Comparison of ENCODE assay signal across 8 cellular contexts in the genomic region with DNA sequence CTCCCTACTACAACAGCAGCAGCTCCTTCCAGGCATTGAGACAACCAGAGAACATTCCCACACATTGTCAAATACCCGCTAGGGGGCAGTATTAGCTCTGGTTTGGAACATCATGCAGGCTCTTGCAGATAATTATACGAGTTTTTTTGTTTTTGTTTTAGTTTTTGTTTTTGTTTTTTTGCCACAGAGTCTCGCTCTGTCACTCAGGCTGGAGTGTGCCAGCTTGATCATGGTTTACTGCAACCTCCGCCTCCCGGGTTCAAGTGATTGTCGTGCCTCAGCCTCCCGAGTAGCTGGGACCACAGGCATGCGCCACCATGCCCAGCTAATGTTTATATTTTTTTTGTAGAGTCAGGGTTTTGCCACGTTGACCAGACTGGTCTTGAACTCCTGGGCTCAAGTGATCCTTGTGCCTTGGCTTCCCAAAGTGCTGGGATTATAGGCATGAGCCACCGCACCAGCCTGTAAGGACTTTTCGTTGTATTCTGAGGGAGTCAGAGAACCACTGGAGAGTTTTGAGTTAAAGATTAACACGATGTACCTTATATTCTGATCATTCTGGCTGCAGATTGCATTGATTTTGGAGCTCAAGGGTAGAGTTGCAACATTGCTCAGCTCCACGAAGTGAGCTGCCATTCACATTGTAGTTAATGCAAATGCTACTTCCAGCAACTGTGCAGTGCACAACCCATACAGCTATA. TPM values are rescaled to one million over a fixed set of nuclear protein-coding genes. Genes with fewer than 3 reads are reported as not detected.
DNase-seq lines count a peak whose midpoint lies in the region; ATAC-seq and TF ChIP-seq lines count a peak whose summit lies in the region.

No MANE protein-coding gene starts in this region.

- H3K9me2 ChIP-seq in OCI-LY1 (ENCODE audit: low read depth, low read length): no peaks in the 10 kb centered on the region

- H3K27me3 ChIP-seq in OCI-LY1 (ENCODE audit: insufficient read depth, low read length): no peaks in the 10 kb centered on the region; the same call in 1 of the 2 replicates

- H3K4me1 ChIP-seq in OCI-LY1 (ENCODE audit: insufficient read depth, low read length, severe bottlenecking): no peaks in the 10 kb centered on the region

- H4K20me1 ChIP-seq in OCI-LY1 (ENCODE audit: insufficient read depth, low read length): no peaks in the 10 kb centered on the region

- no peaks in the 10 kb centered on the region for H3K4me1 Mint-ChIP-seq in glutamatergic neuron (ENCODE audit: low read depth, unreplicated experiment)

- no peak overlapping the region for H2AFZ ChIP-seq in OCI-LY1 (ENCODE audit: low read length)

- no peak overlapping the region for H3K27ac Mint-ChIP-seq in activated naive CD4-positive, alpha-beta T cell treated with anti-CD3 and anti-CD28 coated beads, Interleukin-2, amount 50 U/mL, for 72 hours
- no peak overlapping the region for H3K27ac Mint-ChIP-seq in glutamatergic neuron (ENCODE audit: unreplicated experiment)

- H3K9ac ChIP-seq in OCI-LY1 (ENCODE audit: low read length): no peak overlapping the region

- H3K9me3 Mint-ChIP-seq in activated naive CD4-positive, alpha-beta T cell treated with anti-CD3 and anti-CD28 coated beads, Interleukin-2, amount 50 U/mL, for 72 hours: no peaks in the 10 kb centered on the region
- H3K9me3 Mint-ChIP-seq in glutamatergic neuron (ENCODE audit: unreplicated experiment): no peaks in the 10 kb centered on the region

- TF ChIP-seq CTCF in OCI-LY1 (IDR thresholded peaks at IDR 0.05; ENCODE audit: low read length) (peak; percentile 76), glutamatergic neuron (IDR thresholded peaks at IDR 0.05; ENCODE audit: partially characterized antibody, unreplicated experiment) (peak; percentile 82)

- H3K36me3 ChIP-seq in OCI-LY1 (ENCODE audit: insufficient read depth, low read length): no peaks in the 10 kb centered on the region

- H3K4me2 ChIP-seq in OCI-LY1 (ENCODE audit: low read length): no peak overlapping the region

- H3K4me3 ChIP-seq in OCI-LY1 (ENCODE audit: low read depth, low read length, poor library complexity, severe bottlenecking): no peak overlapping the region

- no peaks in the 10 kb centered on the region for H3K9me3 ChIP-seq in OCI-LY1 (ENCODE audit: low read length)

- H3K4me3 Mint-ChIP-seq in glutamatergic neuron (ENCODE audit: unreplicated experiment): no peak overlapping the region

- peaks cover 3% of the 10 kb centered on the region for H3K27me3 Mint-ChIP-seq in glutamatergic neuron (ENCODE audit: unreplicated experiment)

- peak; percentile 81 to 83 for ATAC-seq in activated naive CD4-positive, alpha-beta T cell treated with anti-CD3 and anti-CD28 coated beads, Interleukin-2, amount 50 U/mL, for 72 hours
- ATAC-seq in HG02678 (IDR thresholded peaks at IDR 0.05; ENCODE audit: unreplicated experiment) (no peak), HG02973 (IDR thresholded peaks at IDR 0.05; ENCODE audit: unreplicated experiment) (no peak)

- H3F3A ChIP-seq in OCI-LY1 (ENCODE audit: insufficient read depth, low read length): no peaks in the 10 kb centered on the region

- no peak overlapping the region for H3K27ac ChIP-seq in OCI-LY1 (ENCODE audit: low read depth, low read length, poor library complexity, severe bottlenecking)

- peak; percentile 56 for DNase-seq in DMS53 treated with DMSO at 0.1 percent for 48 hours (lab: John Stamatoyannopoulos, UW; ENCODE audit: unreplicated experiment)
- DNase-seq in HuH-7 (ENCODE audit: low spot score): peak; percentile 71
- peak in 1 of 2 donors; percentile 78 for DNase-seq in activated naive CD4-positive, alpha-beta T cell treated with anti-CD3 and anti-CD28 coated beads, Interleukin-2, amount 50 U/mL, for 72 hours (ENCODE audit: low spot score in 2 of 2)
- peak; percentile 48 for DNase-seq in glutamatergic neuron
- DNase-seq in pons (ENCODE audit: low spot score): peak; percentile 79

- no peaks in the 10 kb centered on the region for H3K36me3 Mint-ChIP-seq in activated naive CD4-positive, alpha-beta T cell treated with anti-CD3 and anti-CD28 coated beads, Interleukin-2, amount 50 U/mL, for 72 hours
- H3K36me3 Mint-ChIP-seq in glutamatergic neuron (ENCODE audit: unreplicated experiment): no peaks in the 10 kb centered on the region

- H3K79me2 ChIP-seq in OCI-LY1 (ENCODE audit: insufficient read depth, low read length): no peaks in the 10 kb centered on the region

RNA-seq across cellular contexts. Expression of gene CEACAM20, which starts 41.7 kb away (rescaled TPM):
- not detected for total RNA-seq in activated naive CD4-positive, alpha-beta T cell treated with anti-CD3 and anti-CD28 coated beads, Interleukin-2, amount 50 U/mL, for 72 hours
- not detected for total RNA-seq in glutamatergic neuron (ENCODE audit: unreplicated experiment)

RNA-seq across cellular contexts. Expression of gene IGSF23, which starts 42.2 kb away (rescaled TPM):
- total RNA-seq in activated naive CD4-positive, alpha-beta T cell treated with anti-CD3 and anti-CD28 coated beads, Interleukin-2, amount 50 U/mL, for 72 hours: not detected
- not detected for total RNA-seq in glutamatergic neuron (ENCODE audit: unreplicated experiment)

Comparison
In these comparisons a context has a peak if more than half of its experiments do, and no peak if none do; other contexts are left out.
1. ATAC-seq: peak in activated naive CD4-positive, alpha-beta T cell treated with anti-CD3 and anti-CD28 coated beads, Interleukin-2, amount 50 U/mL, for 72 hours (2 of 2); none in HG02678 (single experiment) and HG02973 (single experiment).